Comparison of ENCODE assay signal across 9 cellular contexts in genomic region chrX:71111851-71112468, GRCh38. TPM values are rescaled to one million over a fixed set of nuclear protein-coding genes. Genes with fewer than 3 reads are reported as not detected.
DNase-seq lines count a peak whose midpoint lies in the region; ATAC-seq and TF ChIP-seq lines count a peak whose summit lies in the region.
"Had no signal": no experiment of that assay in that cellular context is flagged by ENCODE, and none has a peak within 500 bp of the region (broad histone marks: within the 10 kb centered on the region; RNA-seq: fewer than 3 reads in every experiment).

No MANE protein-coding gene starts in this region.

- peak; percentile 37 for DNase-seq in T-helper 22 cell (ENCODE audit: low read depth)
- DNase-seq in NCI-H1930 (lab: John Stamatoyannopoulos, UW): no peak
- no peak for DNase-seq in Right ventricle myocardium inferior (ENCODE audit: missing footprints)
- no peak for DNase-seq in thyroid gland
- DNase-seq in activated CD4-positive, CD25-positive, alpha-beta regulatory T cell (lab: John Stamatoyannopoulos, UW): no peak

- ATAC-seq in GM19023 (IDR thresholded peaks at IDR 0.05; ENCODE audit: unreplicated experiment) (peak; percentile 21), HG02840 (IDR thresholded peaks at IDR 0.05; ENCODE audit: low FRiP score, unreplicated experiment) (peak; percentile 24), Right ventricle myocardium inferior (no peak)

- TF ChIP-seq POLR2A in thyroid gland (IDR thresholded peaks at IDR 0.05): no peak

- H3K27me3 ChIP-seq in rectal smooth muscle tissue (ENCODE audit: control insufficient read depth, insufficient read depth, low read length) (peaks cover 9% of the 10 kb centered on the region), thyroid gland (no peaks in the 10 kb centered on the region)

- no peaks in the 10 kb centered on the region for H3K36me3 ChIP-seq in rectal smooth muscle tissue (ENCODE audit: control insufficient read depth, insufficient read depth, low read length)
- H3K36me3 ChIP-seq in thyroid gland: no peaks in the 10 kb centered on the region

- H3K27ac ChIP-seq in rectal smooth muscle tissue (ENCODE audit: low read depth, low read length): no peak overlapping the region
- H3K27ac ChIP-seq in thyroid gland: no peak overlapping the region

- no peak for TF ChIP-seq CTCF in thyroid gland (IDR thresholded peaks at IDR 0.05)

- H3K4me3 ChIP-seq in rectal smooth muscle tissue (ENCODE audit: low read length): peak overlapping the region; percentile 54
- H3K4me3 ChIP-seq in thyroid gland (replicated peaks in 1 of 3): no peak overlapping the region

- WGBS in thyroid gland, 2 donors: 73 to 85% methylated on average over 6 of the region's 6 CpGs

- H3K9ac ChIP-seq in rectal smooth muscle tissue (ENCODE audit: low read length): no peak overlapping the region

- no peaks in the 10 kb centered on the region for H3K4me1 ChIP-seq in rectal smooth muscle tissue (ENCODE audit: control insufficient read depth, insufficient read depth, low read length)
- H3K4me1 ChIP-seq in thyroid gland: no peaks in the 10 kb centered on the region

- intact Hi-C loops in Right ventricle myocardium inferior (cut with DNase I): no loop called here
- intact Hi-C loops in thyroid gland (cut with DNase I): no loop called here

- no peaks in the 10 kb centered on the region for H3K9me3 ChIP-seq in thyroid gland

RNA-seq across cellular contexts. Expression of gene IL2RG, which starts 0.6 kb away (rescaled TPM):
- total RNA-seq in Right ventricle myocardium inferior (2.8 TPM), thyroid gland (10 to 100 TPM in 1 of 4 donors, 1 to 10 TPM in 3; 2.1 to 14.8 (median 4.8) TPM)
- total RNA-seq: fibroblast of villous mesenchyme had no signal

RNA-seq across cellular contexts. Expression of gene CXorf65, which starts 5.4 kb away (rescaled TPM):
- total RNA-seq in Right ventricle myocardium inferior (not detected), thyroid gland (not detected)
- total RNA-seq: fibroblast of villous mesenchyme had no signal

RNA-seq across cellular contexts. Expression of gene MED12, which starts 6.4 kb away (rescaled TPM):
- total RNA-seq in Right ventricle myocardium inferior (19.4 TPM), thyroid gland (10 to 100 TPM; 31.3 to 50.5 (median 42.9) TPM)

RNA-seq across cellular contexts. Expression of gene FOXO4, which starts 16.3 kb away (rescaled TPM):
- total RNA-seq in Right ventricle myocardium inferior (52.7 TPM), thyroid gland (10 to 100 TPM; 14.9 to 18.8 (median 16.9) TPM)

RNA-seq across cellular contexts. Expression of gene NLGN3, which starts 32.7 kb away (rescaled TPM):
- 0.49 TPM for total RNA-seq in Right ventricle myocardium inferior
- under 1 TPM; 0.13 to 0.46 (median 0.39) TPM for total RNA-seq in thyroid gland
